Comparison of ENCODE assay signal across 8 cellular contexts in genomic region chr9:1005043-1005667, GRCh38. TPM values are rescaled to one million over a fixed set of nuclear protein-coding genes. Genes with fewer than 3 reads are reported as not detected.
DNase-seq lines count a peak whose midpoint lies in the region; ATAC-seq and TF ChIP-seq lines count a peak whose summit lies in the region.

No MANE protein-coding gene starts in this region.

- H3K36me3 ChIP-seq in brain microvascular endothelial cell (replicated peaks): no peaks in the 10 kb centered on the region

- no peaks in the 10 kb centered on the region for H3K27me3 ChIP-seq in brain microvascular endothelial cell (replicated peaks)

- peak; percentile 56 for TF ChIP-seq CTCF in brain microvascular endothelial cell (IDR thresholded peaks at IDR 0.05; ENCODE audit: low read depth, low read length, missing control alignments)

- in situ Hi-C loops in G401 (cut with HindIII; ENCODE audit: low sequenced_read_pairs) (no loop called here), brain microvascular endothelial cell (cut with HindIII; ENCODE audit: low pct_ligation_motif_present, low sequenced_read_pairs) (no loop called here)

- DNase-seq in 8988T (peak; percentile 28), G401 (ENCODE audit: low spot score) (peak; percentile 30), NCI-H526 (lab: John Stamatoyannopoulos, UW) (peak; percentile 37 to 61), brain microvascular endothelial cell (peak; percentile 57), kidney tubule cell (ENCODE audit: low spot score) (peak; percentile 67), activated T-cell treated with anti-CD3 and anti-CD28 coated beads for 4 hours (no peak)

- H3K27ac ChIP-seq in brain microvascular endothelial cell: no peak overlapping the region

- peak; percentile 58 for ATAC-seq in HG02678 (IDR thresholded peaks at IDR 0.05; ENCODE audit: unreplicated experiment)
- ATAC-seq in GM19452 (IDR thresholded peaks at IDR 0.05; ENCODE audit: unreplicated experiment): no peak

- H3K4me3 ChIP-seq in brain microvascular endothelial cell (ENCODE audit: low read depth, low read length): no peak overlapping the region

RNA-seq across cellular contexts. Expression of gene DMRT3, which starts 28.7 kb away (rescaled TPM):
- total RNA-seq in G401 (2014; rRNA removed; shearing (Covaris generic)): not detected in 2 replicates

RNA-seq across cellular contexts. Expression of gene DMRT2, which starts 45.0 kb away (rescaled TPM):
- not detected in 2 replicates for total RNA-seq in G401 (2014; rRNA removed; shearing (Covaris generic))
